35 cellular contexts compared by ENCODE assay signal in genomic region chr10:54259104-54259503, GRCh38.
"Had no signal": no experiment of that assay in that cellular context is flagged by ENCODE, and none has a peak within 500 bp of the region (broad histone marks: within the 10 kb centered on the region; RNA-seq: fewer than 3 reads in every experiment).

No MANE protein-coding gene starts in this region.

- H3K9me3 ChIP-seq: MG63 had no signal

- H3K4me3 ChIP-seq: MG63 had no signal

- DNase-seq: Karpas-422, Kasumi-1, KG1, MG63, MM.1S, MV-4-11, NCI-H1048, NCI-H1092, NCI-H1092 treated with DMSO at 0.1 percent for 48 hours, NCI-H1105, NCI-H1105 treated with DMSO at 0.1 percent for 48 hours, NCI-H1417, NCI-H1417 treated with DMSO at 0.1 percent for 48 hours, NCI-H1436, NCI-H1436 treated with DMSO at 0.1 percent for 48 hours, NCI-H146, NCI-H1694, NCI-H1694 treated with DMSO at 0.1 percent for 48 hours, NCI-H187, NCI-H187 treated with DMSO at 0.1 percent for 48 hours, NCI-H1930, NCI-H2029, NCI-H2029 treated with DMSO at 0.1 percent for 48 hours, NCI-H2081, NCI-H2081 treated with DMSO at 0.1 percent for 48 hours, NCI-H2107, NCI-H2171, NCI-H2171 treated with DMSO at 0.1 percent for 48 hours, NCI-H2227 treated with DMSO at 0.1 percent for 48 hours, NCI-H226, NCI-H345, NCI-H446, NCI-H446 treated with DMSO at 0.1 percent for 48 hours, NCI-H510A had no signal

- H3K27me3 ChIP-seq: MG63 had no signal

- H3K27ac ChIP-seq: KMS-11 had no signal

- H3K36me3 ChIP-seq: MG63 had no signal

- H3K4me2 ChIP-seq: KMS-11 had no signal

- H3K9ac ChIP-seq: KMS-11 had no signal
